ENCODE assay signal across 21 cellular contexts in the genomic region with DNA sequence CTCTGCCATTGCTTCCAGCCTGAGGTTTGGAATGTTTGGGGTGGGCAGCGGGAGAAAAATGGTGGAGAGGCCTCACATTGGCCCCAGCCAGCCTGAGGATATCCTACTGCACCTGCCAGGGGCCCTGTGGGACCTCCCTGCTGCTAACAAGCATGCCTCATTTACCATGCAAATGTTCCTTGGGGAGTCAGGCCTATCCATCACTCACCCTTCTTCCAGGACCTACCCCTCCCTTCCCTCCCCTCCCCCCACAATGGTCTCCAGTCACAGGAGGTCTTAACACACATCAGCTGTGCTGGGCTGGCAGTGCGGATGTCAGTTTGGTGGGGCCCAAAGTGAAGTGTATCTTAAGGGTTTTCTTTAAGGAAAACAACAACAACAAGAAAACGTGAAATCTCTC.
"Had no signal": no experiment of that assay in that cellular context is flagged by ENCODE, and none has a peak within 500 bp of the region (broad histone marks: within the 10 kb centered on the region; RNA-seq: fewer than 3 reads in every experiment).

No MANE protein-coding gene starts in this region.

- H3K27me3 ChIP-seq: brain microvascular endothelial cell, right atrium auricular region, uterus had no signal

- H3K4me3 Mint-ChIP-seq: activated CD4-positive, alpha-beta T cell treated with anti-CD3 and anti-CD28 coated beads, Interleukin-2, amount 10 ng/mL, durations not matched to agents 24 days and 14 days; activated CD8-positive, alpha-beta T cell treated with anti-CD3 and anti-CD28 coated beads, Interleukin-2, amount 10 ng/mL, durations not matched to agents 7 days and 5 days; activated naive CD8-positive, alpha-beta T cell treated with anti-CD3 and anti-CD28 coated beads, Interleukin-2, amount 10 ng/mL, durations not matched to agents 7 days and 5 days; central memory CD8-positive, alpha-beta T cell; memory B cell had no signal

- H3K27ac ChIP-seq: brain microvascular endothelial cell, left lung, right atrium auricular region, tibial artery, uterus had no signal

- H3K9me3 ChIP-seq: left lung, right atrium auricular region, tibial artery, uterus had no signal

- ATAC-seq: activated CD8-positive, alpha-beta T cell treated with anti-CD3 and anti-CD28 coated beads, Interleukin-2, amount 10 ng/mL, durations not matched to agents 7 days and 5 days; left lung; naive thymus-derived CD8-positive, alpha-beta T cell had no signal

- H3K36me3 Mint-ChIP-seq: activated naive CD8-positive, alpha-beta T cell treated with anti-CD3 and anti-CD28 coated beads, Interleukin-2, amount 10 ng/mL, durations not matched to agents 7 days and 5 days; memory B cell had no signal

- H3K27ac Mint-ChIP-seq: activated CD4-positive, alpha-beta T cell treated with anti-CD3 and anti-CD28 coated beads, Interleukin-2, amount 10 ng/mL, durations not matched to agents 24 days and 14 days; activated CD8-positive, alpha-beta T cell treated with anti-CD3 and anti-CD28 coated beads, Interleukin-2, amount 10 ng/mL, durations not matched to agents 7 days and 5 days; activated naive CD8-positive, alpha-beta T cell treated with anti-CD3 and anti-CD28 coated beads, Interleukin-2, amount 10 ng/mL, durations not matched to agents 7 days and 5 days; memory B cell; progenitor cell of endocrine pancreas had no signal

- H3K27me3 Mint-ChIP-seq: activated CD4-positive, alpha-beta T cell treated with anti-CD3 and anti-CD28 coated beads, Interleukin-2, amount 10 ng/mL, durations not matched to agents 24 days and 14 days; activated naive CD8-positive, alpha-beta T cell treated with anti-CD3 and anti-CD28 coated beads, Interleukin-2, amount 10 ng/mL, durations not matched to agents 7 days and 5 days; central memory CD8-positive, alpha-beta T cell had no signal

- DNase-seq: activated CD4-positive, alpha-beta T cell treated with anti-CD3 and anti-CD28 coated beads, Interleukin-2, amount 10 ng/mL, durations not matched to agents 24 days and 14 days; activated CD4-positive, CD25-positive, alpha-beta regulatory T cell; activated CD8-positive, alpha-beta T cell treated with anti-CD3 and anti-CD28 coated beads, Interleukin-2, amount 10 ng/mL, durations not matched to agents 7 days and 5 days; activated naive CD4-positive, alpha-beta T cell; activated naive CD8-positive, alpha-beta T cell treated with anti-CD3 and anti-CD28 coated beads, Interleukin-2, amount 10 ng/mL, durations not matched to agents 7 days and 5 days; activated T-cell treated with anti-CD3 and anti-CD28 coated beads for 4 hours; brain microvascular endothelial cell; effector CD8-positive, alpha-beta T cell; foreskin fibroblast; left lung; stimulated activated CD4-positive, alpha-beta T cell treated with anti-CD3 and anti-CD28 coated beads, Interleukin-15, amount 100 ng/mL, for 24 hours; stimulated activated CD4-positive, alpha-beta T cell treated with anti-CD3 and anti-CD28 coated beads, Interleukin-4, amount 100 ng/mL, for 1 hour; stimulated activated naive CD4-positive, alpha-beta T cell; T-helper 2 cell; uterus had no signal

- H3K4me3 ChIP-seq: left lung, right atrium auricular region, tibial artery, uterus had no signal

- H3K36me3 ChIP-seq: brain microvascular endothelial cell, left lung, right atrium auricular region, tibial artery, uterus had no signal

- H3K4me1 Mint-ChIP-seq: activated CD4-positive, alpha-beta T cell treated with anti-CD3 and anti-CD28 coated beads, Interleukin-2, amount 10 ng/mL, durations not matched to agents 24 days and 14 days; activated naive CD8-positive, alpha-beta T cell treated with anti-CD3 and anti-CD28 coated beads, Interleukin-2, amount 10 ng/mL, durations not matched to agents 7 days and 5 days; central memory CD8-positive, alpha-beta T cell; memory B cell had no signal

- H3K4me1 ChIP-seq: left lung, right atrium auricular region, tibial artery, uterus had no signal
